Comparison of ENCODE assay signal across 8 cellular contexts in the genomic region with DNA sequence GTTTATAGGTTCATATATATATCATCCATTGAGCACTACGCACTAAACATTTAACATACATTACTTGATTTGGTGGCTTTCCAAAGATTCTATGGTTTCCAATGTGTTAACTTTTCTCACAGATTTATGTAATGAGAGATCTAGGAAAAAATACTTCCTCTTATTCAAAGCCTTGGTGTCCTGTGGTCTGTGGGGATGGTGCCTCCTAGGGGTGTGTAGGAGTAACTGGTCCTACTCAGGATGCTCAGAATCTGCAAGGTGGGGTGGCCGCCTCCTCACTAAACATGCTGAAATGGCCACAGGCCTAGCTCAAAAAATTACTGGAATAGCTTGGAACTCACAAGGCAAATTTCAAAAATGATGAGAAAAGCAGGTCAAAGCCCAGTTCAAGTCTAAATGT.
A peak's percentile ranks its signal among the peaks of the same experiment; 100 is the strongest.
DNase-seq lines count a peak whose midpoint lies in the region; ATAC-seq, FAIRE-seq and TF ChIP-seq lines count a peak whose summit lies in the region.

No MANE protein-coding gene starts in this region.

- no peak for FAIRE-seq in D721Med (lab: Jason Lieb, UNC)

- no peak overlapping the region for H3K4me3 ChIP-seq in HFF-Myc (replicated peaks; ENCODE audit: low read depth, low read length)

- H3K27ac ChIP-seq in RWPE1, result no peak overlapping the region

- CTCF ChIA-PET in RWPE1 (lab: Yijun Ruan, JAX), result interaction anchor here (0.6 to 1.6 kb wide), 3 partner anchors 11 to 74 kb away, joined by 3 to 5 read pairs (median 4); no protein-coding TSS in a partner anchor

- ATAC-seq in GM19023 (IDR thresholded peaks at IDR 0.05; ENCODE audit: unreplicated experiment) (no peak), GM18519 (IDR thresholded peaks at IDR 0.05; ENCODE audit: low FRiP score, unreplicated experiment) (no peak)

- POLR2A ChIA-PET in RWPE1 (lab: Yijun Ruan, JAX; ENCODE audit: low non-redundant PET), result no interaction called here

- DNase-seq in D721Med (ENCODE audit: insufficient read length, low spot score) (no peak), HFF-Myc (ENCODE audit: extremely low read depth, low read depth) (no peak), left kidney (ENCODE audit: low read depth, low spot score) (peak; percentile 75), ecto neural progenitor cell (ENCODE audit: low spot score) (no peak), RWPE1 (ENCODE audit: low spot score) (no peak)
- peak; percentile 47 for DNase-seq in activated CD8-positive, alpha-beta memory T cell treated with anti-CD3 and anti-CD28 coated beads for 24 hours

- TF ChIP-seq CTCF in D721Med (IDR thresholded peaks at IDR 0.05; ENCODE audit: insufficient read depth, missing control alignments), result peak; percentile 64
- peak; percentile 42 for TF ChIP-seq CTCF in HFF-Myc (IDR thresholded peaks at IDR 0.05; ENCODE audit: low read depth, low read length, missing control alignments)
- TF ChIP-seq CTCF in RWPE1 (conservative IDR thresholded peaks at IDR 0.05; ENCODE audit: low read depth), result no peak

Comparison
In these comparisons a context has a peak if more than half of its experiments do, and no peak if none do; other contexts are left out.
1. DNase-seq: peak in activated CD8-positive, alpha-beta memory T cell treated with anti-CD3 and anti-CD28 coated beads for 24 hours (single experiment) and left kidney (single experiment); none in D721Med (single experiment), HFF-Myc (single experiment), ecto neural progenitor cell (single experiment) and RWPE1 (single experiment).